1 cellular context compared by ENCODE assay signal in the genomic region with DNA sequence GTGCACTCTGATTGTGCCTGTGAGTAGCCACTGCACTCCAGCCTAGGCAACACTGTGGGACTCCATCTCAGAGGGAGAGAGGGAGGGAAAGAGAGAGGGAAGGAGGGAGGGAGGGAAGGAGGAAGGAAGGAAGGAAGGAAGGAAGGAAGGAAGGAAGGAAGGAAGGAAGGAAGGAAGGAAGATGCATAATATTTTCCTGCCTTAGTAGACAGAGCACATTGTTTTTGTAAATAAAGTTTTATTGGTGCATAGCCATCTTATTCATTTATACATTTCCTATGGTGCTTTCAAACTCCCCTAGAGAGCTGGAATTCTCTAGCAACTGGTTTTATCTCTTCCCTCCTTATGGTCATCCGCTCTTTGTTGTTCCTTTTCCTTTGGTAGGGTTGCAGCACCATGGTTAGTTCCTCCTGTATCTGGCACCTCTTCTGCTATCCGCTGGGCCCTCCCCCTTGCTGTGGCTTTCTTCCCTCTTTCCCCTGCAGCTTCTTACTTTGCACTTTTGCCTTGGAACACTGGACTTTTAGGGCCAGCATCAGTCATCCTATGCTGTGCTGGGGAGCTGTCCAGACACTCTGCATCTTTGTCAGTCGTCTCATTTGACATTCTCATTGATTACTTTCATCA.
TF ChIP-seq lines count a peak whose summit lies in the region.

No MANE protein-coding gene starts in this region.

TF ChIP-seq in SK-N-SH, 30 proteins besides CTCF, POLR2A, EP300 and RAD21:
- TF ChIP-seq, protein P1, sequence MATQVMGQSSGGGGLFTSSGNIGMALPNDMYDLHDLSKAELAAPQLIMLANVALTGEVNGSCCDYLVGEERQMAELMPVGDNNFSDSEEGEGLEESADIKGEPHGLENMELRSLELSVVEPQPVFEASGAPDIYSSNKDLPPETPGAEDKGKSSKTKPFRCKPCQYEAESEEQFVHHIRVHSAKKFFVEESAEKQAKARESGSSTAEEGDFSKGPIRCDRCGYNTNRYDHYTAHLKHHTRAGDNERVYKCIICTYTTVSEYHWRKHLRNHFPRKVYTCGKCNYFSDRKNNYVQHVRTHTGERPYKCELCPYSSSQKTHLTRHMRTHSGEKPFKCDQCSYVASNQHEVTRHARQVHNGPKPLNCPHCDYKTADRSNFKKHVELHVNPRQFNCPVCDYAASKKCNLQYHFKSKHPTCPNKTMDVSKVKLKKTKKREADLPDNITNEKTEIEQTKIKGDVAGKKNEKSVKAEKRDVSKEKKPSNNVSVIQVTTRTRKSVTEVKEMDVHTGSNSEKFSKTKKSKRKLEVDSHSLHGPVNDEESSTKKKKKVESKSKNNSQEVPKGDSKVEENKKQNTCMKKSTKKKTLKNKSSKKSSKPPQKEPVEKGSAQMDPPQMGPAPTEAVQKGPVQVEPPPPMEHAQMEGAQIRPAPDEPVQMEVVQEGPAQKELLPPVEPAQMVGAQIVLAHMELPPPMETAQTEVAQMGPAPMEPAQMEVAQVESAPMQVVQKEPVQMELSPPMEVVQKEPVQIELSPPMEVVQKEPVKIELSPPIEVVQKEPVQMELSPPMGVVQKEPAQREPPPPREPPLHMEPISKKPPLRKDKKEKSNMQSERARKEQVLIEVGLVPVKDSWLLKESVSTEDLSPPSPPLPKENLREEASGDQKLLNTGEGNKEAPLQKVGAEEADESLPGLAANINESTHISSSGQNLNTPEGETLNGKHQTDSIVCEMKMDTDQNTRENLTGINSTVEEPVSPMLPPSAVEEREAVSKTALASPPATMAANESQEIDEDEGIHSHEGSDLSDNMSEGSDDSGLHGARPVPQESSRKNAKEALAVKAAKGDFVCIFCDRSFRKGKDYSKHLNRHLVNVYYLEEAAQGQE (IDR thresholded peaks at IDR 0.05; ENCODE audit: low read depth, low read length): peak; percentile 85
- no peak for TF ChIP-seq YY1 (IDR thresholded peaks at IDR 0.05; ENCODE audit: low read depth)
TF ChIP-seq in SK-N-SH: peak in this region for 1.
